Comparison of ENCODE assay signal across 8 cellular contexts in the genomic region with DNA sequence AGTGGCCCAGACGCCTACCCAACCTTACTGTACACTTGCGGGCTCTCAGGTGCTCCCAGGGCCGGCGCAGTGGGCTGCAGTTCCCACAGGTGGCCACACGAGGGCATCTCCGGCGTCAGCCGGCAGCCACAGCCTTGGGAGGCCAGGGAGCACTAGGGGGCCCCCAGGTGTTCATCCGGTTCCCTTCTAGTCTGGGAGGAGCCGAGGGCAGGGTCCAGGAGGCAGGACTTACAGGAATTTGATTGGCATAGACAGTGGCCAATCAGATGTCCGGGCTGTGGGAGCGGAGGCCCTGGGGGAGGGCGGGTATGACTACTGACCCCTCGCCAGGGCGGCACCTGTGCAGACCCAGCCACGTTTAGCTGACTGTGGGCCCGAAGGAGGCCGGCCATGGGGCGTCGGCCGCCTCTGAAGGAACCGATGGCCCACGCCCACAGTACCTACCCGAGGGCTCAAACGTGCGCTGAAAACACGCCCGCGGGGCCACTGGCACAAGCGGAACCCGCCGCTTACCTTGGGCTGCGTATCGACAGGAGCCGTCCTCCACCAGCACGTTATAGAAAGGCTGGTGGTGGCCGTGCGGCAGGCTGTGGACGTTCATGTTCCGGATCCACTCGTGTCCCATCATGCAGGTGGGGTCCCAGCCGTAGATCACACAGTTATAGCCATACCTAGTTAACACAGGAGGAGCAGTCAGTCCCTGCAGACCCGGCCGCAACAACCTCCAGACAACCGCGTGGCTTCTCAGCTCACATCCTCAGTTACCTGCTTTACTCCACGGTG. TPM values are rescaled to one million over a fixed set of nuclear protein-coding genes. Genes with fewer than 3 reads are reported as not detected.
DNase-seq lines count a peak whose midpoint lies in the region; ATAC-seq and TF ChIP-seq lines count a peak whose summit lies in the region.

No MANE protein-coding gene starts in this region.

- H3K27me3 Mint-ChIP-seq in type B pancreatic cell: no peaks in the 10 kb centered on the region

- peak; percentile 81 for TF ChIP-seq CTCF in type B pancreatic cell (conservative IDR thresholded peaks at IDR 0.05)

- no peaks in the 10 kb centered on the region for H3K9me3 Mint-ChIP-seq in type B pancreatic cell

- no peak for TF ChIP-seq POLR2A in erythroblast (IDR thresholded peaks at IDR 0.05; ENCODE audit: low read length)

- H3K27ac Mint-ChIP-seq in type B pancreatic cell: no peak overlapping the region

- peaks cover 52% of the 10 kb centered on the region for H3K36me3 Mint-ChIP-seq in type B pancreatic cell

- peak; percentile 65 for ATAC-seq in HG03175 (IDR thresholded peaks at IDR 0.05; ENCODE audit: unreplicated experiment)

- H3K4me1 Mint-ChIP-seq in type B pancreatic cell (ENCODE audit: unreplicated experiment): peaks cover 8% of the 10 kb centered on the region

- DNase-seq in NCI-H2227 (lab: John Stamatoyannopoulos, UW; ENCODE audit: unreplicated experiment): peak; percentile 73
- no peak for DNase-seq in NCI-H2227 treated with DMSO at 0.1 percent for 48 hours (lab: John Stamatoyannopoulos, UW)
- DNase-seq in NCI-H748 (lab: John Stamatoyannopoulos, UW; ENCODE audit: unreplicated experiment): peak; percentile 63
- DNase-seq in activated CD8-positive, alpha-beta memory T cell treated with anti-CD3 and anti-CD28 coated beads, Interleukin-2, amount 50 U/mL, for 24 hours (ENCODE audit: extremely low read depth): peak; percentile 47
- peak; percentile 69 to 74 for DNase-seq in erythroblast (lab: John Stamatoyannopoulos, UW)
- DNase-seq in occipital lobe (lab: John Stamatoyannopoulos, UW): peak; percentile 28
- peak; percentile 77 for DNase-seq in type B pancreatic cell (ENCODE audit: extremely low spot score, unreplicated experiment)

- no peak overlapping the region for H3K4me3 Mint-ChIP-seq in type B pancreatic cell

RNA-seq across cellular contexts. Expression of gene FBXO21, which starts 34.8 kb away (rescaled TPM):
- total RNA-seq in occipital lobe (131 TPM), type B pancreatic cell (ENCODE audit: low replicate concordance) (53.3 and 64.0 TPM in 2 replicates)

RNA-seq across cellular contexts. Expression of gene TESC, which starts 56.3 kb away (rescaled TPM):
- total RNA-seq in occipital lobe: 4.1 TPM
- 7.2 and 7.4 TPM in 2 replicates for total RNA-seq in type B pancreatic cell (ENCODE audit: low replicate concordance)
